Comparison of ENCODE assay signal across 8 cellular contexts in genomic region chr1:31932491-31933316, GRCh38. TPM values are rescaled to one million over a fixed set of nuclear protein-coding genes. Genes with fewer than 3 reads are reported as not detected.
DNase-seq lines count a peak whose midpoint lies in the region; ATAC-seq, FAIRE-seq and TF ChIP-seq lines count a peak whose summit lies in the region.

No MANE protein-coding gene starts in this region.

- ATAC-seq in CD4-positive, alpha-beta T cell (ENCODE audit: poor library complexity): no peak
- no peak for ATAC-seq in HG02970 (IDR thresholded peaks at IDR 0.05; ENCODE audit: low FRiP score, unreplicated experiment)

- peak overlapping the region; percentile 91 for H3K4me3 Mint-ChIP-seq in CD4-positive, alpha-beta T cell
- H3K4me3 Mint-ChIP-seq in IgD-negative memory B cell (peak overlapping the region; percentile 64 to 98 (median 86)), astrocyte (ENCODE audit: unreplicated experiment) (peak overlapping the region; percentile 20)

- no peak for TF ChIP-seq CTCF in CD4-positive, alpha-beta T cell (IDR thresholded peaks at IDR 0.05)
- TF ChIP-seq CTCF in astrocyte (IDR thresholded peaks at IDR 0.05; ENCODE audit: insufficient read depth, low read depth, low read length): no peak

- no peaks in the 10 kb centered on the region for H3K27me3 ChIP-seq in CD4-positive, alpha-beta T cell (ENCODE audit: control insufficient read depth, insufficient read depth, low read length)
- no peaks in the 10 kb centered on the region for H3K27me3 ChIP-seq in astrocyte (ENCODE audit: insufficient read depth, low read length)
- no peaks in the 10 kb centered on the region for H3K27me3 ChIP-seq in mucosa of rectum (ENCODE audit: control insufficient read depth in 2 of 2, insufficient read depth in 2 of 2, low read length in 2 of 2)

- H3K4me1 ChIP-seq in astrocyte (ENCODE audit: insufficient read depth, low read length): peaks cover 48% of the 10 kb centered on the region
- peaks cover 60 to 66% of the 10 kb centered on the region in 2 donors for H3K4me1 ChIP-seq in mucosa of rectum (ENCODE audit: control insufficient read depth in 2 of 2, insufficient read depth in 2 of 2, low read length in 2 of 2)

- no peak for DNase-seq in CD4-positive, alpha-beta T cell
- DNase-seq in astrocyte (ENCODE audit: low read depth) (no peak), mucosa of gallbladder (ENCODE audit: low spot score) (no peak), GOT3 (lab: John Stamatoyannopoulos, UW) (no peak)
- no peak for DNase-seq in activated CD4-positive, alpha-beta T cell treated with anti-CD3 and anti-CD28 coated beads for 48 hours

- H3K4me1 Mint-ChIP-seq in CD4-positive, alpha-beta T cell (ENCODE audit: low read depth): peaks cover 88% of the 10 kb centered on the region
- H3K4me1 Mint-ChIP-seq in IgD-negative memory B cell: peaks cover 55 to 67% (median 58%) of the 10 kb centered on the region in 3 donors
- H3K4me1 Mint-ChIP-seq in astrocyte (ENCODE audit: low read depth, unreplicated experiment): peaks cover 53% of the 10 kb centered on the region

- H3K4me2 ChIP-seq in astrocyte (ENCODE audit: low read length): peak overlapping the region; percentile 69

- peak overlapping the region; percentile 90 for H3K27ac Mint-ChIP-seq in CD4-positive, alpha-beta T cell
- H3K27ac Mint-ChIP-seq in IgD-negative memory B cell (peak overlapping the region; percentile 33 to 96 (median 83)), astrocyte (ENCODE audit: unreplicated experiment) (peak overlapping the region; percentile 86)

- H3K36me3 Mint-ChIP-seq in CD4-positive, alpha-beta T cell (ENCODE audit: low read depth): peaks cover 30% of the 10 kb centered on the region
- peaks cover 9% of the 10 kb centered on the region for H3K36me3 Mint-ChIP-seq in IgD-negative memory B cell
- H3K36me3 Mint-ChIP-seq in astrocyte (ENCODE audit: low read depth, unreplicated experiment): no peaks in the 10 kb centered on the region

- intact Hi-C loops in CD4-positive, alpha-beta T cell (cut with DNase I, micrococcal nuclease): loop anchor here in 1 of 2 experiments (5.0 kb wide), 1 partner anchor 35 kb away; no protein-coding TSS in a partner anchor

- no peak overlapping the region for H3K4me3 ChIP-seq in astrocyte (ENCODE audit: insufficient read depth, low read depth, low read length)
- peak overlapping the region in 1 of 2 donors; percentile 45 for H3K4me3 ChIP-seq in mucosa of rectum (ENCODE audit: low read length in 2 of 2)

- no peaks in the 10 kb centered on the region for H3K27me3 Mint-ChIP-seq in CD4-positive, alpha-beta T cell
- H3K27me3 Mint-ChIP-seq in IgD-negative memory B cell (peaks cover 2% of the 10 kb centered on the region), astrocyte (ENCODE audit: low read depth, unreplicated experiment) (no peaks in the 10 kb centered on the region)

- peak overlapping the region; percentile 55 for H3K27ac ChIP-seq in CD4-positive, alpha-beta T cell (ENCODE audit: low read depth, low read length)
- H3K27ac ChIP-seq in astrocyte (ENCODE audit: low read depth, low read length): peak overlapping the region; percentile 24
- peak overlapping the region; percentile 25 to 40 for H3K27ac ChIP-seq in mucosa of rectum (ENCODE audit: low read depth in 2 of 2, low read length in 2 of 2)

- FAIRE-seq in astrocyte (lab: Jason Lieb, UNC): no peak

- no peak overlapping the region for H2AFZ ChIP-seq in astrocyte (ENCODE audit: low read depth, low read length)

- POLR2A ChIA-PET in CD4-positive, alpha-beta T cell (lab: Charles Lee): interaction anchor here (0.6 to 14.9 kb wide), 9 partner anchors 12 to 106 kb away, joined by 3 to 413 read pairs (median 3); no protein-coding TSS in a partner anchor

- peaks cover 100% of the 10 kb centered on the region for H3K79me2 ChIP-seq in astrocyte (ENCODE audit: insufficient read depth, low read length)

- CTCF ChIA-PET in CD4-positive, alpha-beta T cell (lab: Charles Lee): interaction anchor here (1.0 to 3.1 kb wide), 4 partner anchors 8 to 31 kb away, joined by 3 to 8 read pairs (median 5); no protein-coding TSS in a partner anchor

- H3K36me3 ChIP-seq in astrocyte (ENCODE audit: insufficient read depth, low read length): no peaks in the 10 kb centered on the region
- H3K36me3 ChIP-seq in mucosa of rectum (ENCODE audit: control insufficient read depth in 2 of 2, insufficient read depth in 2 of 2, low read length in 2 of 2): no peaks in the 10 kb centered on the region

- H4K20me1 ChIP-seq in astrocyte (ENCODE audit: insufficient read depth, low read length): peaks cover 91% of the 10 kb centered on the region

- H3K9me3 Mint-ChIP-seq in CD4-positive, alpha-beta T cell: no peaks in the 10 kb centered on the region
- H3K9me3 Mint-ChIP-seq in IgD-negative memory B cell (no peaks in the 10 kb centered on the region), astrocyte (ENCODE audit: unreplicated experiment) (no peaks in the 10 kb centered on the region)

- H3K9me3 ChIP-seq in CD4-positive, alpha-beta T cell (ENCODE audit: control insufficient read depth, low read length): no peaks in the 10 kb centered on the region
- H3K9me3 ChIP-seq in astrocyte (ENCODE audit: insufficient read depth, low read depth, low read length) (no peaks in the 10 kb centered on the region), mucosa of rectum (ENCODE audit: control insufficient read depth in 2 of 2, low read length in 2 of 2) (no peaks in the 10 kb centered on the region)

- H3K9ac ChIP-seq in astrocyte (ENCODE audit: low read length) (peak overlapping the region; percentile 14), mucosa of rectum (ENCODE audit: low read depth in 1 of 2, low read length in 2 of 2) (no peak overlapping the region)

RNA-seq across cellular contexts. Expression of gene PTP4A2, which starts 5.5 kb away (rescaled TPM):
- total RNA-seq in CD4-positive, alpha-beta T cell: 100 to 1,000 TPM; 282 to 287 TPM
- polyA plus RNA-seq in IgD-negative memory B cell: 216 TPM
- total RNA-seq in astrocyte (260 and 271 TPM in 2 replicates), mucosa of gallbladder (274 TPM)

Comparison
In these comparisons a context has a peak if more than half of its experiments do, and no peak if none do; other contexts are left out.
1. H3K4me3 Mint-ChIP-seq: peak in every context shown above with its lines; median percentile 91 in CD4-positive, alpha-beta T cell; 86 in IgD-negative memory B cell; 20 in astrocyte.